ENCODE assay signal across 2 cellular contexts in genomic region chr5:153018121-153018520, GRCh38.
TF ChIP-seq lines count a peak whose summit lies in the region.

No MANE protein-coding gene starts in this region.

TF ChIP-seq in HepG2, 621 proteins besides CTCF, POLR2A, EP300 and RAD21:
- TF ChIP-seq HCFC1 (IDR thresholded peaks at IDR 0.05; ENCODE audit: low read depth, low read length) = no peak
- TF ChIP-seq THRA (CRISPR knock-in tag; IDR thresholded peaks at IDR 0.05; ENCODE audit: borderline replicate concordance) = no peak
- TF ChIP-seq ZNF770 (CRISPR knock-in tag; IDR thresholded peaks at IDR 0.05) = no peak
- no peak for TF ChIP-seq AKAP8 (CRISPR knock-in tag; IDR thresholded peaks at IDR 0.05)
- no peak for TF ChIP-seq PBX3 (CRISPR knock-in tag; IDR thresholded peaks at IDR 0.05; ENCODE audit: borderline replicate concordance)
- no peak for TF ChIP-seq ETV5 (CRISPR knock-in tag; IDR thresholded peaks at IDR 0.05; ENCODE audit: borderline replicate concordance)
- TF ChIP-seq CEBPB (IDR thresholded peaks at IDR 0.05; ENCODE audit: borderline replicate concordance, low read depth, low read length) = peak; percentile 39; the same call in 1 of the 2 replicates

TF ChIP-seq in K562, 482 proteins besides CTCF, POLR2A, EP300 and RAD21:
- TF ChIP-seq CEBPB (tag; IDR thresholded peaks at IDR 0.05) = peak; percentile 44; the same call in 1 of the 2 replicates
- no peak for TF ChIP-seq CEBPG (CRISPR knock-in tag; IDR thresholded peaks at IDR 0.05)
- peak in 1 of 2 experiments; percentile 87; a peak in 2 of 4 replicates for TF ChIP-seq CEBPG (tag; conservative IDR thresholded peaks at IDR 0.05 in 1 of 2, IDR thresholded peaks at IDR 0.05 in 1 of 2)
- TF ChIP-seq RBM15 (IDR thresholded peaks at IDR 0.05; ENCODE audit: insufficient read depth, low read length) = no peak
- TF ChIP-seq ZNF609 (CRISPR knock-in tag; IDR thresholded peaks at IDR 0.05; ENCODE audit: borderline replicate concordance) = no peak
